In genomic region chr1:117828206-117828605, GRCh38 we compare ENCODE assay signal across 1 cellular context.
TF ChIP-seq lines count a peak whose summit lies in the region.

No MANE protein-coding gene starts in this region.

TF ChIP-seq in GM23338, 12 proteins besides CTCF, POLR2A, EP300 and RAD21 (continued from another document):
- TF ChIP-seq ZNF462 (CRISPR knock-in tag; IDR thresholded peaks at IDR 0.05), result no peak
- TF ChIP-seq ZNF331 (CRISPR knock-in tag; IDR thresholded peaks at IDR 0.05; ENCODE audit: low read depth), result no peak
